8 cellular contexts compared by ENCODE assay signal in genomic region chr3:4351164-4351855, GRCh38. TPM values are rescaled to one million over a fixed set of nuclear protein-coding genes. Genes with fewer than 3 reads are reported as not detected.
DNase-seq lines count a peak whose midpoint lies in the region; ATAC-seq and TF ChIP-seq lines count a peak whose summit lies in the region.

No MANE protein-coding gene starts in this region.

- CTCF ChIA-PET in activated naive CD4-positive, alpha-beta T cell treated with anti-CD3 and anti-CD28 coated beads for 36 hours (lab: Charles Lee), result interaction anchor here (0.6 to 4.2 kb wide), 59 partner anchors 8 to 728 kb away, joined by 3 to 66 read pairs (median 4); partner anchors contain the start of genes ITPR1 and SUMF1

- peak overlapping the region; percentile 69 for H3K4me3 Mint-ChIP-seq in activated naive CD4-positive, alpha-beta T cell treated with anti-CD3 and anti-CD28 coated beads for 36 hours

- H3K27ac ChIP-seq in mesodermal cell (ENCODE audit: low read depth, low read length, severe bottlenecking) (peak overlapping the region; percentile 67), tibial artery (peak overlapping the region; percentile 64 to 83)

- peaks cover 10% of the 10 kb centered on the region for H3K4me1 ChIP-seq in mesodermal cell (ENCODE audit: control insufficient read depth, insufficient read depth, low read length, poor library complexity, severe bottlenecking)
- H3K4me1 ChIP-seq in tibial artery, result peaks cover 0 to 19% (median 2%) of the 10 kb centered on the region in 4 donors

- DNase-seq in NOMO-1 treated with DMSO at 0.1 percent for 48 hours (lab: John Stamatoyannopoulos, UW; ENCODE audit: unreplicated experiment), result peak; percentile 35
- no peak for DNase-seq in NOMO-1 treated with dmso at 0.1 percent for 144 hours (lab: John Stamatoyannopoulos, UW; ENCODE audit: unreplicated experiment)
- peak; percentile 50 for DNase-seq in activated naive CD4-positive, alpha-beta T cell treated with anti-CD3 and anti-CD28 coated beads for 36 hours
- no peak for DNase-seq in tibial artery
- DNase-seq in NCI-H446 treated with DMSO at 0.1 percent for 48 hours (lab: John Stamatoyannopoulos, UW), result no peak
- DNase-seq in mucosa of gallbladder (ENCODE audit: low spot score), result no peak

- H3K9me3 ChIP-seq in mesodermal cell (ENCODE audit: control insufficient read depth, low read length) (no peaks in the 10 kb centered on the region), tibial artery (no peaks in the 10 kb centered on the region)

- no peaks in the 10 kb centered on the region for H3K9me3 Mint-ChIP-seq in activated naive CD4-positive, alpha-beta T cell treated with anti-CD3 and anti-CD28 coated beads for 36 hours

- intact Hi-C loops in activated naive CD4-positive, alpha-beta T cell treated with anti-CD3 and anti-CD28 coated beads for 36 hours (cut with micrococcal nuclease), result loop anchor here (1.0 to 2.0 kb wide), 15 partner anchors 36 to 771 kb away; partner anchors contain the start of genes ARL8B, ITPR1, SETMAR and SUMF1
- intact Hi-C loops in tibial artery (cut with DNase I; ENCODE audit: low total_unique reads), result loop anchor here (5.0 to 10.0 kb wide), 2 partner anchors 123 to 231 kb away; no protein-coding TSS in a partner anchor

- H3K4me3 ChIP-seq in mesodermal cell (ENCODE audit: extremely low read depth, insufficient read depth, low read length, poor library complexity, severe bottlenecking) (no peak overlapping the region), tibial artery (peak overlapping the region; percentile 42 to 44)

- H3K36me3 ChIP-seq in mesodermal cell (ENCODE audit: control insufficient read depth, insufficient read depth, low read length), result no peaks in the 10 kb centered on the region
- H3K36me3 ChIP-seq in tibial artery, result no peaks in the 10 kb centered on the region

- no peaks in the 10 kb centered on the region for H3K27me3 ChIP-seq in tibial artery

- no peaks in the 10 kb centered on the region for H3K36me3 Mint-ChIP-seq in activated naive CD4-positive, alpha-beta T cell treated with anti-CD3 and anti-CD28 coated beads for 36 hours (ENCODE audit: low read depth)

- peak; percentile 30 for ATAC-seq in HG03521 (IDR thresholded peaks at IDR 0.05; ENCODE audit: unreplicated experiment)

- peak overlapping the region; percentile 80 for H3K27ac Mint-ChIP-seq in activated naive CD4-positive, alpha-beta T cell treated with anti-CD3 and anti-CD28 coated beads for 36 hours

- TF ChIP-seq CTCF in tibial artery (IDR thresholded peaks at IDR 0.05), result no peak

- no peaks in the 10 kb centered on the region for H3K27me3 Mint-ChIP-seq in activated naive CD4-positive, alpha-beta T cell treated with anti-CD3 and anti-CD28 coated beads for 36 hours (ENCODE audit: low read depth)

- WGBS in mesodermal cell (ENCODE audit: insufficient coverage in 2 of 2), 2 experiments, result 87% methylated on average over 2 to 7 of the region's 11 CpGs

- peaks cover 17% of the 10 kb centered on the region for H3K4me1 Mint-ChIP-seq in activated naive CD4-positive, alpha-beta T cell treated with anti-CD3 and anti-CD28 coated beads for 36 hours (ENCODE audit: low read depth)

RNA-seq across cellular contexts. Expression of gene SETMAR, which starts 48.1 kb away (rescaled TPM):
- 10 to 100 TPM; 11.6 to 12.6 TPM for total RNA-seq in activated naive CD4-positive, alpha-beta T cell treated with anti-CD3 and anti-CD28 coated beads for 36 hours
- polyA plus RNA-seq in mesodermal cell (2013, experiment 1 of 2), result 16.3 TPM
- 12.1 TPM for polyA plus RNA-seq in mesodermal cell (2013, experiment 2 of 2)
- 21.9 TPM for total RNA-seq in mucosa of gallbladder

Comparison
In these comparisons a context has a peak if more than half of its experiments do, and no peak if none do; other contexts are left out.
1. DNase-seq: peak in NOMO-1 treated with DMSO at 0.1 percent for 48 hours (single experiment) and activated naive CD4-positive, alpha-beta T cell treated with anti-CD3 and anti-CD28 coated beads for 36 hours (single experiment); none in NOMO-1 treated with dmso at 0.1 percent for 144 hours (single experiment), tibial artery (0 of 2), NCI-H446 treated with DMSO at 0.1 percent for 48 hours (single experiment) and mucosa of gallbladder (single experiment).